In genomic region chr17:76679242-76679641, GRCh38 we compare ENCODE assay signal across 26 cellular contexts. TPM values are rescaled to one million over a fixed set of nuclear protein-coding genes. Genes with fewer than 3 reads are reported as not detected.
"Had no signal": no experiment of that assay in that cellular context is flagged by ENCODE, and none has a peak within 500 bp of the region (broad histone marks: within the 10 kb centered on the region; RNA-seq: fewer than 3 reads in every experiment).

No MANE protein-coding gene starts in this region.

- H3K9me3 ChIP-seq: adrenal gland, SK-N-SH had no signal

- H3K27ac ChIP-seq: adrenal gland, WERI-Rb-1 had no signal

- H3K9ac ChIP-seq: SK-N-SH had no signal

- DNase-seq: activated CD4-positive, alpha-beta memory T cell treated with anti-CD3 and anti-CD28 coated beads, Interleukin-2, amount 10 ng/mL, durations not matched to agents 7 days and 5 days; activated CD4-positive, alpha-beta T cell treated with anti-CD3 and anti-CD28 coated beads for 36 hours; activated CD4-positive, alpha-beta T cell treated with anti-CD3 and anti-CD28 coated beads, Interleukin-2, amount 50 U/mL, for 1 hour; activated CD8-positive, alpha-beta memory T cell treated with anti-CD3 and anti-CD28 coated beads, Interleukin-2, amount 50 U/mL, for 48 hours; activated gamma-delta T cell; activated naive CD4-positive, alpha-beta T cell treated with anti-CD3 and anti-CD28 coated beads for 36 hours; activated T-cell treated with anti-CD3 and anti-CD28 coated beads, Interleukin-2, amount 50 U/mL, for 1 hour; adrenal gland; anterior cingulate cortex; cerebellar nuclear complex; Kasumi-1; NCI-H1048; NCI-H1417; NCI-H1930; NCI-H2107; NCI-H345; NCI-H510A; NCI-H526 treated with DMSO at 0.1 percent for 48 hours; NCI-H82; SK-N-SH; T-helper 1 cell; WERI-Rb-1 had no signal

- H3K4me3 ChIP-seq: adrenal gland, K562 had no signal

- H3K4me2 ChIP-seq: SK-N-SH had no signal

- H3K27me3 ChIP-seq: adrenal gland had no signal

- ATAC-seq: activated CD4-positive, alpha-beta T cell treated with anti-CD3 and anti-CD28 coated beads for 36 hours; K562 had no signal

RNA-seq across cellular contexts. Expression of gene ST6GALNAC1, which starts 35.7 kb away (rescaled TPM):
- total RNA-seq: M059J, OCI-LY7, RPMI7951 had no signal
